Comparison of ENCODE assay signal across 9 cellular contexts in the genomic region with DNA sequence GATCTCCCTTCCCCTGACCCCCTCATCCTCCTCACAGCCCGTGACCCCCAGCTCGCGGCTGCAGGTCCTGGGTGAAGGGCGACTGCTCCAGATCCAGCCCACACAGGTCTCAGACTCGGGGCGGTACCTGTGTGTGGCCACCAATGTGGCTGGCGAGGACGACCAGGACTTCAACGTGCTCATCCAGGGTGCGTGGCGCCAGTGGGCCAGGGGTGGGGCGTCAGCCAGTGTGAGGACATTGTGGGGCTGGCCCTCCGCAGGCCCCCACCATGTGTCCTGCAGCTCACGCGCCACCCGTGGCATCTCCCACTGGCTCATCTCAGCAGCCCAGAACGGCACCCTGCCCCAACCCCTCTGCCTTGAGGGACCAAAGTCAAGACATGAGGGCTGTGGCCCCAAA.
"Had no signal": no experiment of that assay in that cellular context is flagged by ENCODE, and none has a peak within 500 bp of the region (broad histone marks: within the 10 kb centered on the region; RNA-seq: fewer than 3 reads in every experiment).

No MANE protein-coding gene starts in this region.

- H3K27ac ChIP-seq: HL-60, KMS-11 had no signal

- H3K4me3 ChIP-seq: HAP-1, K562 had no signal

- H3K4me3 Mint-ChIP-seq: HFFc6 had no signal

- H3K9me3 ChIP-seq: HAP-1 had no signal

- ATAC-seq: HCT116, K562 had no signal

- H3K9ac ChIP-seq: KMS-11 had no signal

- H3K9me3 Mint-ChIP-seq: HFFc6 had no signal

- DNase-seq: GOT3, H7, HFFc6, IMR-90 had no signal

- H3K27ac Mint-ChIP-seq: HFFc6 had no signal

- H3K4me1 ChIP-seq: HAP-1 had no signal

- H3K4me2 ChIP-seq: KMS-11 had no signal

- H3K36me3 ChIP-seq: HAP-1 had no signal
